ENCODE assay signal across 1 cellular context in the genomic region with DNA sequence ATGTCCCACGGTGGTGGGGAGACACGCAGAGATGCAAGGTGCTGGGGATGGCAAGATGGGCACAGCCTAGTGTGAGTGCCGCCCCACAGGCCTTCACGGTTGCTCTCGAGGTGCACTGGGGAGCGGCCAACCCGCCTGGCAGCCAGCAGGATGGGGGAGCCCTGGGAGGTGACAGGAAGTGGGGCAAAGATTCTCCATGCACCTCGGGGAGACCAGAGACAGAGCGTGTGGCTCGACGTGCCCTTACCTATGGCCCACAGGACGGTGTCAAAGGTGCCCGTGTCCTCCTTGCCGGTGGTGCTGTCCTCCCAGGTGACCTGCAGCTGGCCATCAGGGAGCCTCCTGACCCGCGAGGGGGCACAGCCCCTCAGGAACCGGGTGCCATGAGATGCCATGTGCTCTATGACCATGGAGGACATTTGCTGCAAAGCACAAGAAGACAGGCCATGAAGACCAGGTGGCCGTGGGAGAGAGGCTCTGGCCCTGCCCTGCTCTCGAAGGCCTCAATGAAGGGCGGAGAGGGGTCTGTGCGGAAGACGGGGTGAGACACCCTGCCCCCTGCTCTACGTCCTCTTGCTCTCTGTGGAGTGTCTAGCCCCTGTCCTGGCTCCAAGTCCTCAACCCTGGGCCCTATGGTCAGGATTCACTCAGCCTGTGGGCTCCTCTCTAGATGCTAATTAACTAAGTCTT.
TF ChIP-seq lines count a peak whose summit lies in the region.

No MANE protein-coding gene starts in this region.

TF ChIP-seq in K562, 482 proteins besides CTCF, POLR2A, EP300 and RAD21 (continued from another document and continues in another):
- TF ChIP-seq E4F1 (CRISPR knock-in tag; IDR thresholded peaks at IDR 0.05; ENCODE audit: borderline replicate concordance) = no peak
- no peak for TF ChIP-seq FOXP4 (CRISPR knock-in tag; IDR thresholded peaks at IDR 0.05; ENCODE audit: borderline replicate concordance)
- TF ChIP-seq KAT8 (IDR thresholded peaks at IDR 0.05; ENCODE audit: low read depth) = no peak
- no peak for TF ChIP-seq NFRKB (IDR thresholded peaks at IDR 0.05; ENCODE audit: low read depth)
- no peak for TF ChIP-seq TAF7 (tag; IDR thresholded peaks at IDR 0.05)
- no peak for TF ChIP-seq ZNF431 (CRISPR knock-in tag; IDR thresholded peaks at IDR 0.05)
- no peak for TF ChIP-seq RBM15 (IDR thresholded peaks at IDR 0.05; ENCODE audit: insufficient read depth, low read length)
- TF ChIP-seq SRSF3 (IDR thresholded peaks at IDR 0.05; ENCODE audit: insufficient read depth, low read length) = no peak
- TF ChIP-seq ATF2 (CRISPR knock-in tag; IDR thresholded peaks at IDR 0.05) = no peak
- TF ChIP-seq ZFP1 (CRISPR knock-in tag; IDR thresholded peaks at IDR 0.05) = no peak
- TF ChIP-seq TAF15 (IDR thresholded peaks at IDR 0.05; ENCODE audit: low read depth, low read length) = 0 out of 2 replicates have a peak, but pooled peaks have one; percentile 65
- no peak for TF ChIP-seq CREBBP (IDR thresholded peaks at IDR 0.05; ENCODE audit: low read depth, low read length)
- no peak for TF ChIP-seq ZNF668 (CRISPR knock-in tag; IDR thresholded peaks at IDR 0.05)
- TF ChIP-seq YY1 (IDR thresholded peaks at IDR 0.05; ENCODE audit: borderline replicate concordance in 1 of 3, control insufficient read depth in 1 of 3, extremely low read depth in 1 of 3, insufficient read depth in 3 of 3, insufficient read length in 1 of 3, insufficient replicate concordance in 2 of 3, low read depth in 1 of 3, low read length in 2 of 3) = no peak
- no peak for TF ChIP-seq MCM2 (IDR thresholded peaks at IDR 0.05; ENCODE audit: low read depth)
- no peak for TF ChIP-seq ZNF408 (CRISPR knock-in tag; IDR thresholded peaks at IDR 0.05; ENCODE audit: low read depth)
- TF ChIP-seq POU5F1 (IDR thresholded peaks at IDR 0.05; ENCODE audit: borderline replicate concordance, low read depth, low read length, partially characterized antibody) = no peak
- no peak for TF ChIP-seq ESRRA (IDR thresholded peaks at IDR 0.05; ENCODE audit: borderline replicate concordance, low read depth)
- TF ChIP-seq ZNF511 (CRISPR knock-in tag; IDR thresholded peaks at IDR 0.05) = no peak
- TF ChIP-seq MYC (IDR thresholded peaks at IDR 0.05; ENCODE audit: low read depth, low read length) = no peak
- TF ChIP-seq MYC (CRISPR knock-in tag; IDR thresholded peaks at IDR 0.05; ENCODE audit: borderline replicate concordance, low read depth) = 0 out of 2 replicates have a peak, but pooled peaks have one; percentile 34
- TF ChIP-seq HDAC3 (IDR thresholded peaks at IDR 0.05; ENCODE audit: borderline replicate concordance, partially characterized antibody) = no peak
- TF ChIP-seq CBX8 (IDR thresholded peaks at IDR 0.05; ENCODE audit: borderline replicate concordance, extremely low read depth, low read depth, low read length, poor library complexity, severe bottlenecking) = no peak
- no peak for TF ChIP-seq TRIM25 (IDR thresholded peaks at IDR 0.05; ENCODE audit: borderline replicate concordance)
- TF ChIP-seq WHSC1 (IDR thresholded peaks at IDR 0.05; ENCODE audit: low read length) = peak; percentile 65
- no peak for TF ChIP-seq HDAC2 (IDR thresholded peaks at IDR 0.05)
- TF ChIP-seq SETDB1 (IDR thresholded peaks at IDR 0.05; ENCODE audit: low read length) = peak; percentile 73
- no peak for TF ChIP-seq L3MBTL2 (IDR thresholded peaks at IDR 0.05)
- no peak for TF ChIP-seq SUPT5H (IDR thresholded peaks at IDR 0.05)
- no peak for TF ChIP-seq GABPB2 (CRISPR knock-in tag; conservative IDR thresholded peaks at IDR 0.05)
- no peak for TF ChIP-seq ZNF778 (CRISPR knock-in tag; IDR thresholded peaks at IDR 0.05)
- no peak for TF ChIP-seq LCOR (CRISPR knock-in tag; IDR thresholded peaks at IDR 0.05)
- TF ChIP-seq ZNF239 (CRISPR knock-in tag; IDR thresholded peaks at IDR 0.05) = no peak
- TF ChIP-seq, protein P1, sequence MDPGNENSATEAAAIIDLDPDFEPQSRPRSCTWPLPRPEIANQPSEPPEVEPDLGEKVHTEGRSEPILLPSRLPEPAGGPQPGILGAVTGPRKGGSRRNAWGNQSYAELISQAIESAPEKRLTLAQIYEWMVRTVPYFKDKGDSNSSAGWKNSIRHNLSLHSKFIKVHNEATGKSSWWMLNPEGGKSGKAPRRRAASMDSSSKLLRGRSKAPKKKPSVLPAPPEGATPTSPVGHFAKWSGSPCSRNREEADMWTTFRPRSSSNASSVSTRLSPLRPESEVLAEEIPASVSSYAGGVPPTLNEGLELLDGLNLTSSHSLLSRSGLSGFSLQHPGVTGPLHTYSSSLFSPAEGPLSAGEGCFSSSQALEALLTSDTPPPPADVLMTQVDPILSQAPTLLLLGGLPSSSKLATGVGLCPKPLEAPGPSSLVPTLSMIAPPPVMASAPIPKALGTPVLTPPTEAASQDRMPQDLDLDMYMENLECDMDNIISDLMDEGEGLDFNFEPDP (CRISPR knock-in tag; IDR thresholded peaks at IDR 0.05) = no peak
- TF ChIP-seq FOXA3 (CRISPR knock-in tag; conservative IDR thresholded peaks at IDR 0.05 in 1 of 2, IDR thresholded peaks at IDR 0.05 in 1 of 2) = no peak
- no peak for TF ChIP-seq ELF1 (tag; IDR thresholded peaks at IDR 0.05)
- TF ChIP-seq KLF6 (CRISPR knock-in tag; IDR thresholded peaks at IDR 0.05; ENCODE audit: borderline replicate concordance) = no peak
- TF ChIP-seq ZNF140 (CRISPR knock-in tag; IDR thresholded peaks at IDR 0.05) = no peak
- no peak for TF ChIP-seq HNRNPLL (IDR thresholded peaks at IDR 0.05; ENCODE audit: low read depth, low read length, poor library complexity, severe bottlenecking)
- TF ChIP-seq ERF (CRISPR knock-in tag; IDR thresholded peaks at IDR 0.05) = no peak
- TF ChIP-seq GATA2 (CRISPR knock-in tag; IDR thresholded peaks at IDR 0.05) = no peak
- 0 out of 2 replicates have a peak, but pooled peaks have one; percentile 28 for TF ChIP-seq RBFOX2 (IDR thresholded peaks at IDR 0.05; ENCODE audit: low read depth, low read length)
- TF ChIP-seq, protein P2, sequence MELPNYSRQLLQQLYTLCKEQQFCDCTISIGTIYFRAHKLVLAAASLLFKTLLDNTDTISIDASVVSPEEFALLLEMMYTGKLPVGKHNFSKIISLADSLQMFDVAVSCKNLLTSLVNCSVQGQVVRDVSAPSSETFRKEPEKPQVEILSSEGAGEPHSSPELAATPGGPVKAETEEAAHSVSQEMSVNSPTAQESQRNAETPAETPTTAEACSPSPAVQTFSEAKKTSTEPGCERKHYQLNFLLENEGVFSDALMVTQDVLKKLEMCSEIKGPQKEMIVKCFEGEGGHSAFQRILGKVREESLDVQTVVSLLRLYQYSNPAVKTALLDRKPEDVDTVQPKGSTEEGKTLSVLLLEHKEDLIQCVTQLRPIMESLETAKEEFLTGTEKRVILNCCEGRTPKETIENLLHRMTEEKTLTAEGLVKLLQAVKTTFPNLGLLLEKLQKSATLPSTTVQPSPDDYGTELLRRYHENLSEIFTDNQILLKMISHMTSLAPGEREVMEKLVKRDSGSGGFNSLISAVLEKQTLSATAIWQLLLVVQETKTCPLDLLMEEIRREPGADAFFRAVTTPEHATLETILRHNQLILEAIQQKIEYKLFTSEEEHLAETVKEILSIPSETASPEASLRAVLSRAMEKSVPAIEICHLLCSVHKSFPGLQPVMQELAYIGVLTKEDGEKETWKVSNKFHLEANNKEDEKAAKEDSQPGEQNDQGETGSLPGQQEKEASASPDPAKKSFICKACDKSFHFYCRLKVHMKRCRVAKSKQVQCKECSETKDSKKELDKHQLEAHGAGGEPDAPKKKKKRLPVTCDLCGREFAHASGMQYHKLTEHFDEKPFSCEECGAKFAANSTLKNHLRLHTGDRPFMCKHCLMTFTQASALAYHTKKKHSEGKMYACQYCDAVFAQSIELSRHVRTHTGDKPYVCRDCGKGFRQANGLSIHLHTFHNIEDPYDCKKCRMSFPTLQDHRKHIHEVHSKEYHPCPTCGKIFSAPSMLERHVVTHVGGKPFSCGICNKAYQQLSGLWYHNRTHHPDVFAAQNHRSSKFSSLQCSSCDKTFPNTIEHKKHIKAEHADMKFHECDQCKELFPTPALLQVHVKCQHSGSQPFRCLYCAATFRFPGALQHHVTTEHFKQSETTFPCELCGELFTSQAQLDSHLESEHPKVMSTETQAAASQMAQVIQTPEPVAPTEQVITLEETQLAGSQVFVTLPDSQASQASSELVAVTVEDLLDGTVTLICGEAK (IDR thresholded peaks at IDR 0.05) = no peak
- TF ChIP-seq, protein P2 (CRISPR knock-in tag; IDR thresholded peaks at IDR 0.05) = no peak
- TF ChIP-seq POLR2AphosphoS2 (IDR thresholded peaks at IDR 0.05; ENCODE audit: low read length) = no peak
- no peak for TF ChIP-seq SMAD3 (CRISPR knock-in tag; conservative IDR thresholded peaks at IDR 0.05)
